ENCODE assay signal across 8 cellular contexts in the genomic region with DNA sequence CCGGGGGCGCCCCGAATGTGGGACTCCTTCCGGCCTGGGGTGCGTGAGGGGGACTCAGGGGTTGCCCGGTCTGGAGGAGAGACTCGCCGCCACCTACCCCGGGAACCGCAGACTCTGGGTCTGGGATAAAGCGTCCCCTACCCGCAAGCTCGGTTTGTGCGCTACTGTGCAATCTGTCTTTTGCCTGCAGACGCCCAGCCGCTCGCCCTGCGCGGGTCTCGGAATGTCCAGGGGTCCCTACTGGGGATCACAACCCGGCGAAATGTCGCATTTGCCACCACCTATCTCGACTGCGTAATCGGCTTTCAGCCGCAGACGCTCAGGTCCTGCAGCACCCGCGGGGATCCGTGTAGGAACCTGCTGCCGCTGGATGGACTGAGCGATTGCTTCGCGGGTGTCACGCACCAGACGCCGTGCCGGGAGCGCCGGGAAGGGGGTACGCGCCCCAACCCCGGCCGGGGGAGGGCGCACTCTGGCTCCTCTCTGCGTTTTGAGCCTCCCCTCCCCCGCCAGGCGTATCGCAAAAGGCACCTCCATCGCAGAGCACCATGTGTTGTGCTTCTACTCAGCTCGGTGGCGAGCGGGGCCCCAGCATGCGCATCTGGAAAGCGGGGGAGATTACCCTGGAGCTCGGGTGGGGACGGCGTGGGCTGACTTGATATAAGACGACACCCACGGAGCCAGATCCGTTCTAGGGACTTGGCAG. TPM values are rescaled to one million over a fixed set of nuclear protein-coding genes. Genes with fewer than 3 reads are reported as not detected.
DNase-seq lines count a peak whose midpoint lies in the region; ATAC-seq, FAIRE-seq and TF ChIP-seq lines count a peak whose summit lies in the region.

No MANE protein-coding gene starts in this region.

- peaks cover 25% of the 10 kb centered on the region for H3K4me1 ChIP-seq in effector memory CD4-positive, alpha-beta T cell (ENCODE audit: control insufficient read depth, insufficient read depth, low read length, poor library complexity, severe bottlenecking)

- FAIRE-seq in RCC 7860 (lab: Jason Lieb, UNC) = no peak

- CTCF ChIA-PET in activated CD8-positive, alpha-beta T cell treated with anti-CD3 and anti-CD28 coated beads, Interleukin-2, amount 10 ng/mL, durations not matched to agents 7 days and 5 days (lab: Charles Lee) = interaction anchor here (1.0 kb wide), 1 partner anchor 111 kb away, joined by 3 read pairs; no protein-coding TSS in a partner anchor

- H3K27ac Mint-ChIP-seq in activated CD8-positive, alpha-beta T cell treated with anti-CD3 and anti-CD28 coated beads, Interleukin-2, amount 10 ng/mL, durations not matched to agents 7 days and 5 days = peak overlapping the region; percentile 93
- peak overlapping the region; percentile 47 for H3K27ac Mint-ChIP-seq in mesothelial cell of epicardium

- H3K4me1 Mint-ChIP-seq in activated CD8-positive, alpha-beta T cell treated with anti-CD3 and anti-CD28 coated beads, Interleukin-2, amount 10 ng/mL, durations not matched to agents 7 days and 5 days (ENCODE audit: low read depth) = peaks cover 60% of the 10 kb centered on the region
- peaks cover 35% of the 10 kb centered on the region for H3K4me1 Mint-ChIP-seq in mesothelial cell of epicardium

- H3K4me3 Mint-ChIP-seq in activated CD8-positive, alpha-beta T cell treated with anti-CD3 and anti-CD28 coated beads, Interleukin-2, amount 10 ng/mL, durations not matched to agents 7 days and 5 days = peak overlapping the region; percentile 86
- peak overlapping the region; percentile 88 for H3K4me3 Mint-ChIP-seq in mesothelial cell of epicardium

- H3K36me3 ChIP-seq in effector memory CD4-positive, alpha-beta T cell (ENCODE audit: control insufficient read depth, insufficient read depth, low read length) = no peaks in the 10 kb centered on the region

- H3K27me3 Mint-ChIP-seq in activated CD8-positive, alpha-beta T cell treated with anti-CD3 and anti-CD28 coated beads, Interleukin-2, amount 10 ng/mL, durations not matched to agents 7 days and 5 days (ENCODE audit: low read depth) = no peaks in the 10 kb centered on the region
- peaks cover 28% of the 10 kb centered on the region for H3K27me3 Mint-ChIP-seq in mesothelial cell of epicardium (ENCODE audit: low read depth)

- peaks cover 26% of the 10 kb centered on the region for H3K36me3 Mint-ChIP-seq in activated CD8-positive, alpha-beta T cell treated with anti-CD3 and anti-CD28 coated beads, Interleukin-2, amount 10 ng/mL, durations not matched to agents 7 days and 5 days (ENCODE audit: low read depth)
- no peaks in the 10 kb centered on the region for H3K36me3 Mint-ChIP-seq in mesothelial cell of epicardium

- ATAC-seq in HG02678 (IDR thresholded peaks at IDR 0.05; ENCODE audit: unreplicated experiment) = peak; percentile 28
- peak; percentile 46 for ATAC-seq in activated CD8-positive, alpha-beta T cell treated with anti-CD3 and anti-CD28 coated beads, Interleukin-2, amount 10 ng/mL, durations not matched to agents 7 days and 5 days

- no peaks in the 10 kb centered on the region for H3K9me3 ChIP-seq in effector memory CD4-positive, alpha-beta T cell (ENCODE audit: control insufficient read depth, low read length)

- H3K9me3 Mint-ChIP-seq in activated CD8-positive, alpha-beta T cell treated with anti-CD3 and anti-CD28 coated beads, Interleukin-2, amount 10 ng/mL, durations not matched to agents 7 days and 5 days (ENCODE audit: insufficient read depth) = no peaks in the 10 kb centered on the region
- H3K9me3 Mint-ChIP-seq in mesothelial cell of epicardium = no peaks in the 10 kb centered on the region

- DNase-seq in NCI-H345 treated with DMSO at 0.1 percent for 48 hours (lab: John Stamatoyannopoulos, UW; ENCODE audit: unreplicated experiment) = peak; percentile 43
- DNase-seq in activated CD8-positive, alpha-beta T cell treated with anti-CD3 and anti-CD28 coated beads, Interleukin-2, amount 10 ng/mL, durations not matched to agents 7 days and 5 days = peak; percentile 81
- DNase-seq in effector memory CD4-positive, alpha-beta T cell = peak; percentile 35 to 62 (median 61)
- DNase-seq in mesothelial cell of epicardium (ENCODE audit: low spot score in 2 of 2, unreplicated experiment in 2 of 2) = peak in 1 of 2 experiments; percentile 57
- peak; percentile 58 to 73 for DNase-seq in stimulated activated CD8-positive, alpha-beta memory T cell treated with anti-CD3 and anti-CD28 coated beads, Interleukin-15, amount 100 ng/mL, for 48 hours (ENCODE audit: low read depth in 2 of 2)
- no peak for DNase-seq in RCC 7860 (ENCODE audit: low spot score)

- no peaks in the 10 kb centered on the region for H3K27me3 ChIP-seq in effector memory CD4-positive, alpha-beta T cell (replicated peaks; ENCODE audit: control insufficient read depth, insufficient read depth, low read length, poor library complexity, severe bottlenecking)

- peak overlapping the region; percentile 44; the same call in 1 of the 2 replicates for H3K4me3 ChIP-seq in GM08714 (ENCODE audit: low read length)
- peak overlapping the region; percentile 58 for H3K4me3 ChIP-seq in effector memory CD4-positive, alpha-beta T cell (ENCODE audit: insufficient read depth, low read depth, low read length, poor library complexity, severe bottlenecking)

- TF ChIP-seq CTCF in mesothelial cell of epicardium (IDR thresholded peaks at IDR 0.05; ENCODE audit: unreplicated experiment) = no peak

- POLR2A ChIA-PET in activated CD8-positive, alpha-beta T cell treated with anti-CD3 and anti-CD28 coated beads, Interleukin-2, amount 10 ng/mL, durations not matched to agents 7 days and 5 days (lab: Charles Lee) = interaction anchor here (0.7 to 1.9 kb wide), 9 partner anchors 8 to 1849 kb away, joined by 3 to 8 read pairs (median 3); partner anchors contain the start of genes PCED1A, PRND and VPS16

- peak overlapping the region; percentile 57 for H3K27ac ChIP-seq in effector memory CD4-positive, alpha-beta T cell (ENCODE audit: insufficient read depth, low read length, poor library complexity, severe bottlenecking)

RNA-seq across cellular contexts. Expression of gene PTPRA, which starts 0.8 kb away (rescaled TPM):
- total RNA-seq in activated CD8-positive, alpha-beta T cell treated with anti-CD3 and anti-CD28 coated beads, Interleukin-2, amount 10 ng/mL, durations not matched to agents 7 days and 5 days = 10 to 100 TPM; 58.5 to 60.9 TPM
- 62.5 to 67.0 TPM (median 65.2 TPM) in 3 replicates for total RNA-seq in mesothelial cell of epicardium

RNA-seq across cellular contexts. Expression of gene VPS16, which starts 31.9 kb away (rescaled TPM):
- total RNA-seq in activated CD8-positive, alpha-beta T cell treated with anti-CD3 and anti-CD28 coated beads, Interleukin-2, amount 10 ng/mL, durations not matched to agents 7 days and 5 days = 10 to 100 TPM; 47.0 to 55.2 TPM
- total RNA-seq in mesothelial cell of epicardium = 46.0 to 51.6 TPM (median 47.7 TPM) in 3 replicates

RNA-seq across cellular contexts. Expression of gene PCED1A, which starts 32.0 kb away (rescaled TPM):
- 10 to 100 TPM; 17.3 to 17.9 TPM for total RNA-seq in activated CD8-positive, alpha-beta T cell treated with anti-CD3 and anti-CD28 coated beads, Interleukin-2, amount 10 ng/mL, durations not matched to agents 7 days and 5 days
- 108 to 113 TPM (median 108 TPM) in 3 replicates for total RNA-seq in mesothelial cell of epicardium

RNA-seq across cellular contexts. Expression of gene TMEM239, which starts 56.3 kb away (rescaled TPM):
- not detected for total RNA-seq in activated CD8-positive, alpha-beta T cell treated with anti-CD3 and anti-CD28 coated beads, Interleukin-2, amount 10 ng/mL, durations not matched to agents 7 days and 5 days
- not detected in 3 replicates for total RNA-seq in mesothelial cell of epicardium

RNA-seq across cellular contexts. Expression of gene C20orf141, which starts 57.7 kb away (rescaled TPM):
- not detected for total RNA-seq in activated CD8-positive, alpha-beta T cell treated with anti-CD3 and anti-CD28 coated beads, Interleukin-2, amount 10 ng/mL, durations not matched to agents 7 days and 5 days
- total RNA-seq in mesothelial cell of epicardium = not detected in 3 replicates
